8 cellular contexts compared by ENCODE assay signal in genomic region chr22:49046546-49047305, GRCh38.
DNase-seq lines count a peak whose midpoint lies in the region; ATAC-seq and TF ChIP-seq lines count a peak whose summit lies in the region.

No MANE protein-coding gene starts in this region.

- H3K27me3 ChIP-seq in SJCRH30: peaks cover 52% of the 10 kb centered on the region

- no peaks in the 10 kb centered on the region for H3K36me3 ChIP-seq in SJCRH30

- no peak for TF ChIP-seq POLR2A in erythroblast (IDR thresholded peaks at IDR 0.05; ENCODE audit: low read length)

- intact Hi-C loops in sciatic nerve (cut with DNase I): no loop called here

- H3K4me1 ChIP-seq in SJCRH30: no peaks in the 10 kb centered on the region; the same call in 1 of the 2 replicates

- H3K9me3 ChIP-seq in SJCRH30 (replicated peaks): no peaks in the 10 kb centered on the region

- in situ Hi-C loops in KBM-7 (cut with MboI; ENCODE audit: low pct_unique_long_range_greater_than_20kb, low sequenced_read_pairs): no loop called here

- ATAC-seq in sciatic nerve: peak; percentile 51
- ATAC-seq in GM19324 (IDR thresholded peaks at IDR 0.05; ENCODE audit: low FRiP score, unreplicated experiment): no peak
- ATAC-seq in HG03432 (IDR thresholded peaks at IDR 0.05; ENCODE audit: unreplicated experiment): no peak

- peak; percentile 14 for DNase-seq in CMK (ENCODE audit: low read depth)
- peak; percentile 32 for DNase-seq in KBM-7
- DNase-seq in SJCRH30: peak; percentile 61 to 69
- DNase-seq in erythroblast (lab: John Stamatoyannopoulos, UW): peak; percentile 24 to 47
- DNase-seq in sciatic nerve (ENCODE audit: low spot score): peak; percentile 60
- DNase-seq in effector CD4-positive, alpha-beta T cell: no peak

- H3K4me3 ChIP-seq in SJCRH30: no peak overlapping the region

- H3K27ac ChIP-seq in SJCRH30: no peak overlapping the region
